8 cellular contexts compared by ENCODE assay signal in the genomic region with DNA sequence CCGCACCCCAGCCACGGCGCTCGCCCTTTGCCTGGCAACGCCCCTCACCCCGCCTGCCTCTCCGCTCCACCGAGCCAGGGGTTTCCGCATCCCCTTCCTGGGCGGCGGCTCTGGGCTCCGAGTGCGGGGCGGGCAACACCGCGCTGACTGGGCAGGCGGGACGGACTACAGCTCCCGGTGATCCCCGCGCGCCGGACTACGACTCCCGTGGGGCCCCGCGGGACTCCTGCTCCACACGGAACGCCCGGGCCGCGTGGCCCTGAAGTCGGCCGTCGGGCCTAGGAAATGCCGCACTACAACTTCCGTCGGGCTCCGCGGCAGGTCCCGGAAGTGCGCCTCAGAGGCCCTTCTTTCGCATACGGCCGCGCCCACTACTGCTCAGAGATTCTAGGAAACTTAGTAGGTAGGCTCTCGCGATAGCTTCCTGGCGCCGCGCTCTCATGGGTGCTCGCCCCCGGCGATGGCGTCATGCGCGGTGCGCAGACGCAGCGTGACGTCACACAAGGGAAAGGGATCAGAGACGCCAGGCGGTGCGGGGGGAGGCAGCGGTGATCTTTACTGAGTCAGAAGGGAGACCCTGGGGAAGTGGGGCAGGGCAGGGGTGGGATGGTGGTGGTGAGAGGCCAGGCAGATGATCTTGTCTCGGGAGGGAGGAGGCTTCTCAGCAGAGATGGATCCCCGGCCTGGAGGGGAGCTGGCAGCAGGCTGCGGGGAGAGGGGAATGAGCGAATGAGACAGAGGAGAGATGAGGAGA. TPM values are rescaled to one million over a fixed set of nuclear protein-coding genes. Genes with fewer than 3 reads are reported as not detected.
DNase-seq lines count a peak whose midpoint lies in the region; ATAC-seq, FAIRE-seq and TF ChIP-seq lines count a peak whose summit lies in the region.

A gene with protein sequence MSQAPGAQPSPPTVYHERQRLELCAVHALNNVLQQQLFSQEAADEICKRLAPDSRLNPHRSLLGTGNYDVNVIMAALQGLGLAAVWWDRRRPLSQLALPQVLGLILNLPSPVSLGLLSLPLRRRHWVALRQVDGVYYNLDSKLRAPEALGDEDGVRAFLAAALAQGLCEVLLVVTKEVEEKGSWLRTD (minus strand): TSS at position 123 of the 754 bp plus-strand sequence. CDS start 760 bp downstream, outside the sequence.

- WGBS in psoas muscle, 3 donors: 1% methylated on average over 57 to 69 of the region's 69 CpGs

- no peaks in the 10 kb centered on the region for H3K9me3 Mint-ChIP-seq in T-helper 2 cell treated with Interferon-gamma antibody and Interleukin-4, amounts not matched to agents 5 μg/mL and 100 μg/mL, for 36 hours

- no peaks in the 10 kb centered on the region for H3K27me3 ChIP-seq in ascending aorta
- H3K27me3 ChIP-seq in right atrium auricular region: no peaks in the 10 kb centered on the region
- peaks cover 0 to 9% (median 0%) of the 10 kb centered on the region in 3 donors for H3K27me3 ChIP-seq in psoas muscle (ENCODE audit: insufficient read depth in 3 of 3, low read length in 2 of 3)

- H3K4me3 ChIP-seq in ascending aorta (peak within 1 kb of the TSS; percentile 80 to 92), right atrium auricular region (peak within 1 kb of the TSS; percentile 63 to 71), psoas muscle (peak within 1 kb of the TSS; percentile 88)

- no peaks in the 10 kb centered on the region for H3K27me3 Mint-ChIP-seq in T-helper 2 cell treated with Interferon-gamma antibody and Interleukin-4, amounts not matched to agents 5 μg/mL and 100 μg/mL, for 36 hours (ENCODE audit: low read depth)

- no peaks in the 10 kb centered on the region for H3K9me3 ChIP-seq in ascending aorta
- H3K9me3 ChIP-seq in right atrium auricular region: no peaks in the 10 kb centered on the region
- no peaks in the 10 kb centered on the region for H3K9me3 ChIP-seq in psoas muscle

- peak within 1 kb of the TSS; percentile 100 for H3K27ac Mint-ChIP-seq in T-helper 2 cell treated with Interferon-gamma antibody and Interleukin-4, amounts not matched to agents 5 μg/mL and 100 μg/mL, for 36 hours

- H3K27ac ChIP-seq in ascending aorta (peak within 1 kb of the TSS; percentile 65 to 68), right atrium auricular region (peak within 1 kb of the TSS; percentile 72 to 79), psoas muscle (peak within 1 kb of the TSS; percentile 80)

- H3K4me3 Mint-ChIP-seq in T-helper 2 cell treated with Interferon-gamma antibody and Interleukin-4, amounts not matched to agents 5 μg/mL and 100 μg/mL, for 36 hours: peak within 1 kb of the TSS; percentile 98

- H3K36me3 Mint-ChIP-seq in T-helper 2 cell treated with Interferon-gamma antibody and Interleukin-4, amounts not matched to agents 5 μg/mL and 100 μg/mL, for 36 hours (ENCODE audit: low read depth): peaks cover 3% of the 10 kb centered on the region

- intact Hi-C loops in ascending aorta (cut with DNase I): loop anchor here (1.0 to 10.0 kb wide), 9 partner anchors 35 to 854 kb away; a partner anchor contains a TSS
- intact Hi-C loops in psoas muscle (cut with DNase I): loop anchor here in 1 of 2 donors (5.0 kb wide), 1 partner anchor 34 kb away; a partner anchor contains a TSS

- DNase-seq in NCI-H1930 (lab: John Stamatoyannopoulos, UW) (peak; percentile 100), ascending aorta (ENCODE audit: low spot score in 2 of 2) (peak; percentile 97 to 100), right atrium auricular region (ENCODE audit: low spot score) (peak; percentile 99), psoas muscle (peak; percentile 99), urothelium cell line (ENCODE audit: low spot score) (peak; percentile 98)
- DNase-seq in T-helper 2 cell treated with Interferon-gamma antibody and Interleukin-4, amounts not matched to agents 5 μg/mL and 100 μg/mL, for 36 hours (ENCODE audit: low spot score): peak; percentile 98

- H3K4me1 ChIP-seq in ascending aorta (peaks cover 6% of the 10 kb centered on the region in 2 donors), right atrium auricular region (peaks cover 0 to 27% of the 10 kb centered on the region in 2 donors), psoas muscle (peaks cover 7% of the 10 kb centered on the region)

- peaks cover 11% of the 10 kb centered on the region for H3K4me1 Mint-ChIP-seq in T-helper 2 cell treated with Interferon-gamma antibody and Interleukin-4, amounts not matched to agents 5 μg/mL and 100 μg/mL, for 36 hours (ENCODE audit: low read depth)

- peaks cover 0 to 1% of the 10 kb centered on the region in 2 donors for H3K36me3 ChIP-seq in ascending aorta
- no peaks in the 10 kb centered on the region for H3K36me3 ChIP-seq in right atrium auricular region
- H3K36me3 ChIP-seq in psoas muscle (ENCODE audit: insufficient read depth in 1 of 2, low read depth in 1 of 2): peaks cover 0 to under 1% of the 10 kb centered on the region in 2 donors

- TF ChIP-seq CTCF in ascending aorta (IDR thresholded peaks at IDR 0.05) (no peak), right atrium auricular region (IDR thresholded peaks at IDR 0.05) (peak in 1 of 2 donors; percentile 18), psoas muscle (IDR thresholded peaks at IDR 0.05) (no peak)

- ATAC-seq in GM18499 (IDR thresholded peaks at IDR 0.05; ENCODE audit: insufficient read depth, unreplicated experiment): peak; percentile 61
- ATAC-seq in HG02943 (IDR thresholded peaks at IDR 0.05; ENCODE audit: low read depth, unreplicated experiment): peak; percentile 90
- peak; percentile 90 to 96 (median 94) for ATAC-seq in psoas muscle

- FAIRE-seq in urothelium cell line (lab: Jason Lieb, UNC): peak; percentile 88

RNA-seq across cellular contexts. Expression of the gene that starts here (rescaled TPM):
- total RNA-seq in ascending aorta: 169 TPM
- total RNA-seq in right atrium auricular region: 10 to 100 TPM; 26.6 to 38.2 TPM
- total RNA-seq in psoas muscle: 10 to 100 TPM; 28.5 to 41.0 (median 37.4) TPM
- 10 to 100 TPM; 51.9 to 87.2 (median 86.2) TPM for polyA plus RNA-seq in psoas muscle

Comparison
In these comparisons a context has a peak if more than half of its experiments do, and no peak if none do; other contexts are left out.
1. Peak in every context shown above with its lines: DNase-seq, ATAC-seq, H3K4me3 ChIP-seq and H3K27ac ChIP-seq.